ENCODE assay signal across 14 cellular contexts in genomic region chr19:48085904-48086864, GRCh38. TPM values are rescaled to one million over a fixed set of nuclear protein-coding genes. Genes with fewer than 3 reads are reported as not detected.
A peak's percentile ranks its signal among the peaks of the same experiment; 100 is the strongest.
DNase-seq lines count a peak whose midpoint lies in the region; ATAC-seq, FAIRE-seq and TF ChIP-seq lines count a peak whose summit lies in the region.
"Had no signal": no experiment of that assay in that cellular context is flagged by ENCODE, and none has a peak within 500 bp of the region (broad histone marks: within the 10 kb centered on the region; RNA-seq: fewer than 3 reads in every experiment).

No MANE protein-coding gene starts in this region.

- DNase-seq in Karpas-422 (peak; percentile 64), GM12878 (ENCODE audit: low read depth, low spot score) (no peak), posterior cingulate gyrus (peak in 7 of 10 donors; percentile 28 to 93 (median 58)), NCI-H510A (lab: John Stamatoyannopoulos, UW) (no peak), lower lobe of right lung (no peak)
- DNase-seq: activated naive CD4-positive, alpha-beta T cell treated with anti-CD3 and anti-CD28 coated beads, Interleukin-2, amount 10 ng/mL, durations not matched to agents 7 days and 5 days; Peyer's patch had no signal

- H3K27ac ChIP-seq in Karpas-422 (ENCODE audit: low read length) (no peak overlapping the region), GM12878 (ENCODE audit: control insufficient read depth, insufficient read depth) (no peak overlapping the region), lower lobe of right lung (no peak overlapping the region)
- H3K27ac ChIP-seq: hepatocyte, neutrophil, Peyer's patch had no signal

- no TSS peak for BruUV-seq in GM12878 (replicated peaks; lab: Mats Ljungman, UMichigan)

- CTCF ChIA-PET in GM12878 (lab: Yijun Ruan, JAX), result interaction anchor here (1.1 to 1.4 kb wide), 2 partner anchors 17 to 124 kb away, joined by 4 to 5 read pairs; no protein-coding TSS in a partner anchor

- H3K79me2 ChIP-seq in Karpas-422 (ENCODE audit: low read length) (no peaks in the 10 kb centered on the region), GM12878 (ENCODE audit: control insufficient read depth, insufficient read depth, low read length) (no peaks in the 10 kb centered on the region)
- H3K79me2 ChIP-seq: hepatocyte had no signal

- H3K36me3 ChIP-seq in Karpas-422 (ENCODE audit: insufficient read depth, low read length) (no peaks in the 10 kb centered on the region), GM12878 (ENCODE audit: control insufficient read depth in 2 of 2, insufficient read depth in 2 of 2, low read length in 1 of 2) (no peaks in the 10 kb centered on the region), lower lobe of right lung (no peaks in the 10 kb centered on the region)
- H3K36me3 ChIP-seq: neutrophil, Peyer's patch had no signal

- H3K4me3 ChIP-seq in Karpas-422 (ENCODE audit: low read length), result no peak overlapping the region
- H3K4me3 ChIP-seq in GM12878, result no peak overlapping the region
- no peak overlapping the region for H3K4me3 ChIP-seq in lower lobe of right lung
- H3K4me3 ChIP-seq: hepatocyte, Peyer's patch, smooth muscle cell had no signal

- no peak overlapping the region for H3K4me2 ChIP-seq in Karpas-422 (ENCODE audit: low read depth, low read length, poor library complexity, severe bottlenecking)
- no peak overlapping the region for H3K4me2 ChIP-seq in GM12878 (ENCODE audit: control insufficient read depth, insufficient read depth)
- H3K4me2 ChIP-seq: hepatocyte, smooth muscle cell had no signal

- FAIRE-seq in GM12878 (lab: Jason Lieb, UNC), result no peak

- POLR2A ChIA-PET in GM12878 (lab: Charles Lee), result interaction anchor here (0.6 kb wide), 1 partner anchor 864 kb away, joined by 5 read pairs; no protein-coding TSS in a partner anchor

- no peak overlapping the region for H2AFZ ChIP-seq in Karpas-422 (ENCODE audit: low read length)
- no peak overlapping the region for H2AFZ ChIP-seq in GM12878 (ENCODE audit: control insufficient read depth, low read depth, low read length)
- H2AFZ ChIP-seq: hepatocyte had no signal

- intact Hi-C loops in GM12878 (cut with micrococcal nuclease; ENCODE audit: unreplicated experiment), result no loop called here
- intact Hi-C loops in posterior cingulate gyrus (cut with DNase I), result no loop called here
- intact Hi-C loops in lower lobe of right lung (cut with DNase I), result no loop called here

- RAD21 ChIA-PET in GM12878 (lab: Charles Lee; ENCODE audit: unreplicated experiment), result no interaction called here

- H3K4me1 ChIP-seq in Karpas-422 (ENCODE audit: low read length), result peaks cover 10% of the 10 kb centered on the region
- no peaks in the 10 kb centered on the region for H3K4me1 ChIP-seq in GM12878 (ENCODE audit: control insufficient read depth, insufficient read depth, low read length)
- H3K4me1 ChIP-seq in lower lobe of right lung, result no peaks in the 10 kb centered on the region

- TF ChIP-seq POLR2A in GM12878 (IDR thresholded peaks at IDR 0.05; ENCODE audit: low read depth, low read length), result no peak

- H3K9me3 ChIP-seq in Karpas-422 (ENCODE audit: low read length), result no peaks in the 10 kb centered on the region
- H3K9me3 ChIP-seq in GM12878 (replicated peaks; ENCODE audit: control insufficient read depth, insufficient read depth, low read length), result no peaks in the 10 kb centered on the region
- no peaks in the 10 kb centered on the region for H3K9me3 ChIP-seq in lower lobe of right lung
- H3K9me3 ChIP-seq: neutrophil had no signal

- TF ChIP-seq RAD21 in GM12878 (IDR thresholded peaks at IDR 0.05; ENCODE audit: insufficient read depth, low read depth, low read length), result no peak

- no peak overlapping the region for H3K9ac ChIP-seq in Karpas-422 (ENCODE audit: low read length)
- H3K9ac ChIP-seq in GM12878 (ENCODE audit: control insufficient read depth, insufficient read depth, low read length), result no peak overlapping the region

- H3K27me3 ChIP-seq in Karpas-422 (ENCODE audit: low read length) (no peaks in the 10 kb centered on the region), GM12878 (replicated peaks in 1 of 2; ENCODE audit: control insufficient read depth in 2 of 2, insufficient read depth in 2 of 2, low read length in 1 of 2) (no peaks in the 10 kb centered on the region), lower lobe of right lung (ENCODE audit: low read depth) (peaks cover 4% of the 10 kb centered on the region)
- H3K27me3 ChIP-seq: hepatocyte, Peyer's patch had no signal

- SMC1A ChIA-PET in GM12878 (lab: Charles Lee; ENCODE audit: uncharacterized antibody, unreplicated experiment), result no interaction called here

- peak; percentile 51 for ATAC-seq in GM12878
- no peak for ATAC-seq in HG02763 (IDR thresholded peaks at IDR 0.05; ENCODE audit: unreplicated experiment)
- ATAC-seq in lower lobe of right lung, result no peak

- no peak for TF ChIP-seq EP300 in GM12878 (IDR thresholded peaks at IDR 0.05; ENCODE audit: borderline replicate concordance in 1 of 2, control insufficient read depth in 1 of 2, low read depth in 2 of 2, low read length in 2 of 2)

- H3K9me2 ChIP-seq in Karpas-422 (replicated peaks; ENCODE audit: insufficient read depth, low read length), result no peaks in the 10 kb centered on the region

- TF ChIP-seq CTCF in GM12873 (IDR thresholded peaks at IDR 0.05; ENCODE audit: insufficient read depth, low read depth, low read length, missing control alignments) (peak; percentile 23), GM12878 (IDR thresholded peaks at IDR 0.05 in 2 of 3, conservative IDR thresholded peaks at IDR 0.05 in 1 of 3; ENCODE audit: control insufficient read depth in 2 of 3, extremely low read depth in 1 of 3, insufficient read depth in 1 of 3, low read depth in 3 of 3, low read length in 3 of 3) (peak in 2 of 3 experiments; percentile 14 to 18; a peak in 2 of 6 replicates), lower lobe of right lung (IDR thresholded peaks at IDR 0.05) (no peak)

- in situ Hi-C loops in GM12878 (cut with MboI), result no loop called here

- 41% methylated on average over 7 of the region's 7 CpGs for WGBS in GM12878 (ENCODE audit: insufficient coverage, insufficient replicate concordance, low lambda C conversion rate, missing lambda C conversion rate)

- H4K20me1 ChIP-seq in Karpas-422 (ENCODE audit: insufficient read depth, low read depth, low read length) (no peaks in the 10 kb centered on the region), GM12878 (ENCODE audit: control insufficient read depth, insufficient read depth) (no peaks in the 10 kb centered on the region)

RNA-seq across cellular contexts. Expression of gene PLA2G4C, which starts 24.4 kb away (rescaled TPM):
- 2.6 and 5.9 TPM in 2 replicates for total RNA-seq in Karpas-422 (2014; rRNA removed; shearing (Covaris generic); ENCODE audit: low replicate concordance)
- total RNA-seq in GM12878 (2013; cell fraction: nucleolus; rRNA removed), result 64.9 and 70.4 TPM in 2 replicates
- total RNA-seq in GM12878 (2014; rRNA removed) (1.1 and 1.3 TPM in 2 replicates), GM12878 (2014; rRNA removed; fragmentation: Illumina TruSeq; extraction: Trizol) (1.1 and 2.4 TPM in 2 replicates), GM12878 (2021) (2.3 and 2.7 TPM in 2 replicates), lower lobe of right lung (11.2 TPM)
- polyA plus RNA-seq in GM12878 (2011; ENCODE audit: low read depth), result 3.0 TPM
- polyA plus RNA-seq in GM12878 (2011; rRNA removed) (3.6 and 5.6 TPM in 2 replicates), GM12878 (2014; fragmentation: Illumina TruSeq; extraction: Trizol) (0.35 and 1.1 TPM in 2 replicates), GM12878 (2014; fragmentation: Nextera tagmentation; extraction: Ambion mirVana) (under 1 TPM; 0.53 to 0.64 TPM), GM12878 (2014; rRNA removed) (1.0 and 1.4 TPM in 2 replicates), GM12878 (2016; fragmentation: Nextera tagmentation; extraction: Ambion mirVana) (1 to 10 TPM in 1 of 2 experiments, under 1 TPM in 1; 0.92 to 2.2 TPM)
- 3.8 and 5.5 TPM in 2 replicates for polyA plus RNA-seq in GM12878 (2011; cell fraction: cytosol; rRNA removed)
- polyA plus RNA-seq in GM12878 (2011; cell fraction: nucleus; rRNA removed), result 7.1 and 13.6 TPM in 2 replicates
- polyA plus RNA-seq in GM12878 (2012), result 3.5 and 3.9 TPM in 2 replicates
- 8.5 and 10.4 TPM in 2 replicates for polyA minus RNA-seq in GM12878 (2011; rRNA and poly(A)+ RNA removed)
- polyA minus RNA-seq in GM12878 (2011; cell fraction: cytosol; rRNA and poly(A)+ RNA removed), result 2.1 and 4.2 TPM in 2 replicates
- 6.2 and 6.9 TPM in 2 replicates for polyA minus RNA-seq in GM12878 (2011; cell fraction: nucleus; rRNA and poly(A)+ RNA removed)

RNA-seq across cellular contexts. Expression of gene CABP5, which starts 42.3 kb away (rescaled TPM):
- total RNA-seq in Karpas-422 (2014; rRNA removed; shearing (Covaris generic); ENCODE audit: low replicate concordance), result not detected in 2 replicates
- total RNA-seq in GM12878 (2013; cell fraction: nucleolus; rRNA removed), result not detected in 2 replicates
- not detected in 2 replicates for total RNA-seq in GM12878 (2014; rRNA removed)
- not detected in 2 replicates for total RNA-seq in GM12878 (2014; rRNA removed; fragmentation: Illumina TruSeq; extraction: Trizol)
- not detected in 2 replicates for total RNA-seq in GM12878 (2021)
- not detected for polyA plus RNA-seq in GM12878 (2011; ENCODE audit: low read depth)
- not detected in 2 replicates for polyA plus RNA-seq in GM12878 (2011; rRNA removed)
- polyA plus RNA-seq in GM12878 (2011; cell fraction: cytosol; rRNA removed), result not detected in 2 replicates
- polyA plus RNA-seq in GM12878 (2011; cell fraction: nucleus; rRNA removed), result not detected in 2 replicates
- not detected in 2 replicates for polyA plus RNA-seq in GM12878 (2012)
- polyA plus RNA-seq in GM12878 (2014; fragmentation: Illumina TruSeq; extraction: Trizol), result not detected in 2 replicates
- not detected for polyA plus RNA-seq in GM12878 (2014; fragmentation: Nextera tagmentation; extraction: Ambion mirVana)
- polyA plus RNA-seq in GM12878 (2014; rRNA removed), result not detected in 2 replicates
- not detected for polyA plus RNA-seq in GM12878 (2016; fragmentation: Nextera tagmentation; extraction: Ambion mirVana)
- not detected in 2 replicates for polyA minus RNA-seq in GM12878 (2011; rRNA and poly(A)+ RNA removed)
- not detected in 2 replicates for polyA minus RNA-seq in GM12878 (2011; cell fraction: cytosol; rRNA and poly(A)+ RNA removed)
- polyA minus RNA-seq in GM12878 (2011; cell fraction: nucleus; rRNA and poly(A)+ RNA removed), result not detected in 2 replicates
- total RNA-seq in lower lobe of right lung, result not detected
- total RNA-seq: hepatocyte, lower leg skin, Peyer's patch, smooth muscle cell had no signal
- polyA plus RNA-seq: esophagus, hepatocyte, smooth muscle cell had no signal

Comparison
In these comparisons a context has a peak if more than half of its experiments do, and no peak if none do; other contexts are left out.
1. DNase-seq: peak in Karpas-422 (single experiment) and posterior cingulate gyrus (7 of 10); none in GM12878 (single experiment), NCI-H510A (single experiment) and lower lobe of right lung (single experiment).